Comparison of ENCODE assay signal across 1 cellular context in the genomic region with DNA sequence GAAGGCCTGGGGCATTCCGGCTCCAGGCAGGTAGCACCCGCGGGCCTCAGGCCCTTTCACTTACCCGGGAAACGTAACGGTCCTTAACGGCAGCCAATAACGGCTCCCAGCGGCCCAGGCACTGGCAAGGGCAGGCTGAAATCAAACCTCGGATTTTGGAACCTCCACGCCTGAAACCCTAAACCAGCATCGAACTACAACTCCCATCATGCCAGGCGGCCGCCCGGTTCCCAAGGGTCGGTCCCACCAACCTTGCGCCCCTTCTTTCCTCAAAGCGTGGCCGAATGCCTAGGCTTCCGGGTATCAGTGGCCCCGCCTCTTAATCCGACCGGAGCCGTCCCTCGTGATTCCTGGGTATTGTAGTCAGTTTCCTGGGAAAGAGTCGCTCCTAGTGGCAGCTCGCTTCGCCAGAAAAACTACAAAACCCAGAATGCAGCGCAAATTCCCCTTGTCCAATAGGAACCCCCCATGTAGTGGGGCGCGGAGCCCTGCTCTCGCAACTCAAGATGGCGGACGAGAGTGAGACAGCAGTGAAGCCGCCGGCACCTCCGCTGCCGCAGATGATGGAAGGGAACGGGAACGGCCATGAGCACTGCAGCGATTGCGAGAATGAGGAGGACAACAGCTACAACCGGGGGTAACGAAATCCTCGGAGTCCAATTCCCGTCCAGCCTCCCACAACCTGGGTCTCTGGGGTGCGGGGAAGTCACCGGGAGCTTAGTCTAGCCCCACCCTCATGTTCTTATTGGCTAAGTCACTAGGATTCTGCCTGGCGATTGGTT.
A peak's percentile ranks its signal among the peaks of the same experiment; 100 is the strongest.
TF ChIP-seq lines count a peak whose summit lies in the region.

Gene NMT1, plus strand, starts transcription at position 494 of the 782 bp plus-strand sequence. Its CDS starts 13 bp downstream, at position 507.

TF ChIP-seq in HepG2, 621 proteins besides CTCF, POLR2A, EP300 and RAD21 (continued from another document and continues in another):
- TF ChIP-seq TBX2 (CRISPR knock-in tag; IDR thresholded peaks at IDR 0.05; ENCODE audit: borderline replicate concordance) (peak; percentile 81), MYC (CRISPR knock-in tag; IDR thresholded peaks at IDR 0.05; ENCODE audit: borderline replicate concordance) (peak; percentile 96), GATAD1 (CRISPR knock-in tag; IDR thresholded peaks at IDR 0.05) (peak; percentile 99), FOSL1 (CRISPR knock-in tag; IDR thresholded peaks at IDR 0.05; ENCODE audit: borderline replicate concordance) (0 out of 2 replicates have a peak, but pooled peaks have one; percentile 46), ATF1 (CRISPR knock-in tag; IDR thresholded peaks at IDR 0.05) (peak; percentile 94), KLF16 (CRISPR knock-in tag; IDR thresholded peaks at IDR 0.05) (peak in 1 of 2 experiments; percentile 77; a peak in 2 of 4 replicates), HCFC1 (IDR thresholded peaks at IDR 0.05; ENCODE audit: low read depth, low read length) (peak; percentile 97), ZEB1 (IDR thresholded peaks at IDR 0.05; ENCODE audit: insufficient replicate concordance, low read depth) (peak; percentile 78), MIXL1 (CRISPR knock-in tag; IDR thresholded peaks at IDR 0.05) (peak; percentile 13), ZMAT5 (CRISPR knock-in tag; IDR thresholded peaks at IDR 0.05; ENCODE audit: borderline replicate concordance, low read depth) (no peak), GMEB2 (CRISPR knock-in tag; IDR thresholded peaks at IDR 0.05; ENCODE audit: low read depth) (peak; percentile 76), ZNF878 (CRISPR knock-in tag; IDR thresholded peaks at IDR 0.05) (peak; percentile 34; the same call in 1 of the 2 replicates), ZNF770 (CRISPR knock-in tag; IDR thresholded peaks at IDR 0.05) (peak; percentile 36), NR2F1 (CRISPR knock-in tag; IDR thresholded peaks at IDR 0.05) (0 out of 4 replicates have a peak, but pooled peaks of 1 of the 2 experiments have one; percentile 33), ZNF687 (CRISPR knock-in tag; IDR thresholded peaks at IDR 0.05) (peak; percentile 88), MAF1 (CRISPR knock-in tag; IDR thresholded peaks at IDR 0.05; ENCODE audit: borderline replicate concordance) (0 out of 2 replicates have a peak, but pooled peaks have one; percentile 5), ZNF839 (CRISPR knock-in tag; IDR thresholded peaks at IDR 0.05; ENCODE audit: borderline replicate concordance) (peak; percentile 93; the same call in 1 of the 2 replicates), TRIM24 (CRISPR knock-in tag; IDR thresholded peaks at IDR 0.05) (no peak), TBL1XR1 (IDR thresholded peaks at IDR 0.05; ENCODE audit: borderline replicate concordance, low read length, partially characterized antibody) (peak; percentile 90), LCORL (IDR thresholded peaks at IDR 0.05) (0 out of 2 replicates have a peak, but pooled peaks have one; percentile 6), LCORL (CRISPR knock-in tag; IDR thresholded peaks at IDR 0.05) (peak; percentile 94), SMAD1 (CRISPR knock-in tag; IDR thresholded peaks at IDR 0.05; ENCODE audit: borderline replicate concordance, low read depth) (no peak; the same call in 1 of the 2 replicates), ZNF337 (CRISPR knock-in tag; IDR thresholded peaks at IDR 0.05; ENCODE audit: borderline replicate concordance, low read depth) (no peak), NFYB (CRISPR knock-in tag; IDR thresholded peaks at IDR 0.05) (peak; percentile 97), NCOA1 (CRISPR knock-in tag; IDR thresholded peaks at IDR 0.05) (peak; percentile 85; the same call in 1 of the 2 replicates), TAF1 (CRISPR knock-in tag; IDR thresholded peaks at IDR 0.05) (peak; percentile 99), SP1 (IDR thresholded peaks at IDR 0.05) (peak; percentile 48; the same call in 1 of the 2 replicates), SP1 (CRISPR knock-in tag; IDR thresholded peaks at IDR 0.05) (peak; percentile 87), ZFY (CRISPR knock-in tag; IDR thresholded peaks at IDR 0.05) (peak; percentile 99), RFXANK (CRISPR knock-in tag; IDR thresholded peaks at IDR 0.05) (no peak; the same call in 1 of the 2 replicates), ZNF33A (CRISPR knock-in tag; IDR thresholded peaks at IDR 0.05; ENCODE audit: borderline replicate concordance) (peak; percentile 94; the same call in 1 of the 2 replicates), MED1 (CRISPR knock-in tag; IDR thresholded peaks at IDR 0.05) (peak; percentile 59)
- TF ChIP-seq, protein P1, sequence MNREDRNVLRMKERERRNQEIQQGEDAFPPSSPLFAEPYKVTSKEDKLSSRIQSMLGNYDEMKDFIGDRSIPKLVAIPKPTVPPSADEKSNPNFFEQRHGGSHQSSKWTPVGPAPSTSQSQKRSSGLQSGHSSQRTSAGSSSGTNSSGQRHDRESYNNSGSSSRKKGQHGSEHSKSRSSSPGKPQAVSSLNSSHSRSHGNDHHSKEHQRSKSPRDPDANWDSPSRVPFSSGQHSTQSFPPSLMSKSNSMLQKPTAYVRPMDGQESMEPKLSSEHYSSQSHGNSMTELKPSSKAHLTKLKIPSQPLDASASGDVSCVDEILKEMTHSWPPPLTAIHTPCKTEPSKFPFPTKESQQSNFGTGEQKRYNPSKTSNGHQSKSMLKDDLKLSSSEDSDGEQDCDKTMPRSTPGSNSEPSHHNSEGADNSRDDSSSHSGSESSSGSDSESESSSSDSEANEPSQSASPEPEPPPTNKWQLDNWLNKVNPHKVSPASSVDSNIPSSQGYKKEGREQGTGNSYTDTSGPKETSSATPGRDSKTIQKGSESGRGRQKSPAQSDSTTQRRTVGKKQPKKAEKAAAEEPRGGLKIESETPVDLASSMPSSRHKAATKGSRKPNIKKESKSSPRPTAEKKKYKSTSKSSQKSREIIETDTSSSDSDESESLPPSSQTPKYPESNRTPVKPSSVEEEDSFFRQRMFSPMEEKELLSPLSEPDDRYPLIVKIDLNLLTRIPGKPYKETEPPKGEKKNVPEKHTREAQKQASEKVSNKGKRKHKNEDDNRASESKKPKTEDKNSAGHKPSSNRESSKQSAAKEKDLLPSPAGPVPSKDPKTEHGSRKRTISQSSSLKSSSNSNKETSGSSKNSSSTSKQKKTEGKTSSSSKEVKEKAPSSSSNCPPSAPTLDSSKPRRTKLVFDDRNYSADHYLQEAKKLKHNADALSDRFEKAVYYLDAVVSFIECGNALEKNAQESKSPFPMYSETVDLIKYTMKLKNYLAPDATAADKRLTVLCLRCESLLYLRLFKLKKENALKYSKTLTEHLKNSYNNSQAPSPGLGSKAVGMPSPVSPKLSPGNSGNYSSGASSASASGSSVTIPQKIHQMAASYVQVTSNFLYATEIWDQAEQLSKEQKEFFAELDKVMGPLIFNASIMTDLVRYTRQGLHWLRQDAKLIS (CRISPR knock-in tag; IDR thresholded peaks at IDR 0.05): peak; percentile 73
- TF ChIP-seq, protein P2, sequence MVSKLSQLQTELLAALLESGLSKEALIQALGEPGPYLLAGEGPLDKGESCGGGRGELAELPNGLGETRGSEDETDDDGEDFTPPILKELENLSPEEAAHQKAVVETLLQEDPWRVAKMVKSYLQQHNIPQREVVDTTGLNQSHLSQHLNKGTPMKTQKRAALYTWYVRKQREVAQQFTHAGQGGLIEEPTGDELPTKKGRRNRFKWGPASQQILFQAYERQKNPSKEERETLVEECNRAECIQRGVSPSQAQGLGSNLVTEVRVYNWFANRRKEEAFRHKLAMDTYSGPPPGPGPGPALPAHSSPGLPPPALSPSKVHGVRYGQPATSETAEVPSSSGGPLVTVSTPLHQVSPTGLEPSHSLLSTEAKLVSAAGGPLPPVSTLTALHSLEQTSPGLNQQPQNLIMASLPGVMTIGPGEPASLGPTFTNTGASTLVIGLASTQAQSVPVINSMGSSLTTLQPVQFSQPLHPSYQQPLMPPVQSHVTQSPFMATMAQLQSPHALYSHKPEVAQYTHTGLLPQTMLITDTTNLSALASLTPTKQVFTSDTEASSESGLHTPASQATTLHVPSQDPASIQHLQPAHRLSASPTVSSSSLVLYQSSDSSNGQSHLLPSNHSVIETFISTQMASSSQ (IDR thresholded peaks at IDR 0.05; ENCODE audit: low read depth): no peak
- TF ChIP-seq, protein P2 (CRISPR knock-in tag; IDR thresholded peaks at IDR 0.05; ENCODE audit: borderline replicate concordance): 0 out of 2 replicates have a peak, but pooled peaks have one; percentile 8
- TF ChIP-seq, protein P3, sequence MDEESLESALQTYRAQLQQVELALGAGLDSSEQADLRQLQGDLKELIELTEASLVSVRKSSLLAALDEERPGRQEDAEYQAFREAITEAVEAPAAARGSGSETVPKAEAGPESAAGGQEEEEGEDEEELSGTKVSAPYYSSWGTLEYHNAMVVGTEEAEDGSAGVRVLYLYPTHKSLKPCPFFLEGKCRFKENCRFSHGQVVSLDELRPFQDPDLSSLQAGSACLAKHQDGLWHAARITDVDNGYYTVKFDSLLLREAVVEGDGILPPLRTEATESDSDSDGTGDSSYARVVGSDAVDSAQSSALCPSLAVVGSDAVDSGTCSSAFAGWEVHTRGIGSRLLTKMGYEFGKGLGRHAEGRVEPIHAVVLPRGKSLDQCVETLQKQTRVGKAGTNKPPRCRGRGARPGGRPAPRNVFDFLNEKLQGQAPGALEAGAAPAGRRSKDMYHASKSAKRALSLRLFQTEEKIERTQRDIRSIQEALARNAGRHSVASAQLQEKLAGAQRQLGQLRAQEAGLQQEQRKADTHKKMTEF (CRISPR knock-in tag; IDR thresholded peaks at IDR 0.05): peak; percentile 95
